Comparison of ENCODE assay signal across 8 cellular contexts in the genomic region with DNA sequence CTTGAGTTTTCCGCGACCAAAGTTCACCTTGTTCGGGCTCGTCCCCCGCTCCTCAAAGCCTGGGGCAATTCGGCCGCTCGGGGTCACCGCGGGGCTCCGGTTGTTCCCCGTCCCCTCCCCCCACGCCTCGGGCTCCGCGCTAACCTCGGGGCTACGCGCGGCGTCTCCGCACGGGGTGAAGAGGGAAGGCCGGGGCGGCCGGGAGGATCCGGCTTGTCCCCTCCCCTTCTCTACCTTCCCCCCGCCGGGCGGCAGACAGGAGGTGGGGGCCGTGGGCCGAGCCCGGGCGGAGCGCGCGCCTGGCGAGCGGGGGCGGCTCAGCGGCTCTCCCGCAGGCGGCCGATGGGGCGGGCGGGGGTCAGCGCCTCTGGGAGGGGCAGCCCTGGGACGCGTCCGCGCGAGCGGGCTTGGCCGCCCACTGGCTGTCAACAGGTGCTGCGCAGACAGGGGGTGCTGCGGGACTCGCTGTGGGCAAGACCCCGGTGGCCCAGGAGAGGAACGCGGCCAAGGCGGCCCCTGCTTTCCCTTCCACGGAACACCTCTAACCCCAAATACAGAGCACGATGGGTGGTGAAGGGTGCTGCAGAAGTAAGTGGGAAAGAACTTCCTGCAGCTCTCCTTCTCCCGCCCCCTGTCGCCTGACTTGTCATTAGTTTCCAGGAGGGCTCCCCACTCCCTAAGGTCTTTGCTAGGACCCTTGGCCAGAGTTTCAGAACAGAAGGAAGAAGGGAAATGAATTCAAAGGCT. TPM values are rescaled to one million over a fixed set of nuclear protein-coding genes. Genes with fewer than 3 reads are reported as not detected.
DNase-seq lines count a peak whose midpoint lies in the region; ATAC-seq lines count a peak whose summit lies in the region.

A gene with protein sequence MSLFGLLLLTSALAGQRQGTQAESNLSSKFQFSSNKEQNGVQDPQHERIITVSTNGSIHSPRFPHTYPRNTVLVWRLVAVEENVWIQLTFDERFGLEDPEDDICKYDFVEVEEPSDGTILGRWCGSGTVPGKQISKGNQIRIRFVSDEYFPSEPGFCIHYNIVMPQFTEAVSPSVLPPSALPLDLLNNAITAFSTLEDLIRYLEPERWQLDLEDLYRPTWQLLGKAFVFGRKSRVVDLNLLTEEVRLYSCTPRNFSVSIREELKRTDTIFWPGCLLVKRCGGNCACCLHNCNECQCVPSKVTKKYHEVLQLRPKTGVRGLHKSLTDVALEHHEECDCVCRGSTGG (minus strand): TSS at position 177 of the 747 bp plus-strand sequence. CDS start 896 bp downstream, outside the sequence.

- DNase-seq in EH (ENCODE audit: low read depth) (peak; percentile 65), SJSA1 (ENCODE audit: low read depth in 1 of 2, low spot score in 2 of 2) (peak; percentile 78 to 85), dermis microvascular lymphatic vessel endothelial cell (ENCODE audit: low read depth in 2 of 2) (peak; percentile 50 to 72), left kidney (ENCODE audit: low read depth, low spot score) (peak; percentile 96)
- peak; percentile 27 for DNase-seq in stimulated activated CD8-positive, alpha-beta memory T cell treated with anti-CD3 and anti-CD28 coated beads, Interleukin-4, amount 100 ng/mL, for 48 hours

- no peaks in the 10 kb centered on the region for H3K9me3 ChIP-seq in SJSA1 (replicated peaks)

- ATAC-seq in HG03159 (IDR thresholded peaks at IDR 0.05; ENCODE audit: unreplicated experiment) (peak; percentile 37), GM19023 (IDR thresholded peaks at IDR 0.05; ENCODE audit: unreplicated experiment) (no peak), HG02852 (IDR thresholded peaks at IDR 0.05; ENCODE audit: unreplicated experiment) (no peak)

- peak within 1 kb of the TSS; percentile 81 for H3K27ac ChIP-seq in SJSA1

- H3K4me3 ChIP-seq in SJSA1: peak within 1 kb of the TSS; percentile 70

- no peaks in the 10 kb centered on the region for H3K27me3 ChIP-seq in SJSA1 (replicated peaks)

- peaks cover 61% of the 10 kb centered on the region for H3K4me1 ChIP-seq in SJSA1 (replicated peaks)

- H3K36me3 ChIP-seq in SJSA1: peaks cover 4% of the 10 kb centered on the region; the same call in 1 of the 2 replicates

RNA-seq across cellular contexts. Expression of the gene that starts here (rescaled TPM):
- 63.0 and 73.1 TPM in 2 replicates for total RNA-seq in SJSA1 (2014; rRNA removed; shearing (Covaris generic))
- 11.3 and 22.0 TPM in 2 replicates for total RNA-seq in dermis microvascular lymphatic vessel endothelial cell

Comparison
In these comparisons a context has a peak if more than half of its experiments do, and no peak if none do; other contexts are left out.
1. DNase-seq: peak in every context shown above with its lines; median percentile 96 in left kidney; 82 in SJSA1; 65 in EH; 61 in dermis microvascular lymphatic vessel endothelial cell; 27 in stimulated activated CD8-positive, alpha-beta memory T cell treated with anti-CD3 and anti-CD28 coated beads, Interleukin-4, amount 100 ng/mL, for 48 hours.